ENCODE assay signal across 25 cellular contexts in the genomic region with DNA sequence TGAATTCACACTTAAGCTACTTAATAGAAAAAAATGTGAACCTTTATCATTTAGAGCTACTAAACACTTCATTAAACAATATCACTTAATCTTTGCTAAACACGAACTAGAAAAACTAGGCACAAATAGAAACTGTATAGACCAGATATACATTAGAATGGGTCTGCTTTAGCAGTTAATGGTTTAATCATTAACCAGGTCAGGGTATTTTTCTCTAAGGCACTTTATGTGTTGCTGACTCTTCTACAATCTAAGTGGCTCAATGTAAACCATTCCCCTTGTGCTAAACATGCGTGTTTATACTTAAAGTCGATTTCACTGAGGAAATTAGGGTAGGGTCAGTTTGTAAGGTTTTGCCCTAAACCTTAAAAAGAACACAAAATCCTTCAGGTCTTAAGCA. TPM values are rescaled to one million over a fixed set of nuclear protein-coding genes. Genes with fewer than 3 reads are reported as not detected.
DNase-seq lines count a peak whose midpoint lies in the region; ATAC-seq, FAIRE-seq and TF ChIP-seq lines count a peak whose summit lies in the region.
"Had no signal": no experiment of that assay in that cellular context is flagged by ENCODE, and none has a peak within 500 bp of the region (broad histone marks: within the 10 kb centered on the region; RNA-seq: fewer than 3 reads in every experiment).

No MANE protein-coding gene starts in this region.

- no peak overlapping the region for H3K56ac ChIP-seq in mesendoderm (ENCODE audit: low read length)

- no peaks in the 10 kb centered on the region for H3K36me3 Mint-ChIP-seq in natural killer cell
- H3K36me3 Mint-ChIP-seq: activated naive CD8-positive, alpha-beta T cell treated with anti-CD3 and anti-CD28 coated beads for 36 hours; T-cell had no signal

- WGBS in mesendoderm (ENCODE audit: extremely low coverage, insufficient coverage, low lambda C conversion rate) = 100% methylated on average over 1 of the region's 3 CpGs

- DNase-seq in natural killer cell (no peak), vagina (ENCODE audit: extremely low spot score in 2 of 2) (no peak), H54 (ENCODE audit: insufficient read length, low spot score) (no peak), mesendoderm (no peak)
- DNase-seq: activated CD4-positive, alpha-beta T cell treated with anti-CD3 and anti-CD28 coated beads, Interleukin-2, amount 50 U/mL, for 4 hours; activated CD8-positive, alpha-beta memory T cell treated with anti-CD3 and anti-CD28 coated beads, Interleukin-2, amount 50 U/mL, for 4 hours; activated naive CD8-positive, alpha-beta T cell treated with anti-CD3 and anti-CD28 coated beads for 36 hours; Calu3; GM23248; left colon; NCI-H1092; NCI-H187; occipital lobe; T-cell; trophoblast cell had no signal

- no peaks in the 10 kb centered on the region for H3K27me3 ChIP-seq in KMS-11 (ENCODE audit: insufficient read depth, low read depth)
- no peaks in the 10 kb centered on the region for H3K27me3 ChIP-seq in vagina
- no peaks in the 10 kb centered on the region for H3K27me3 ChIP-seq in mesendoderm (ENCODE audit: insufficient read depth, low read length, poor library complexity)
- H3K27me3 ChIP-seq: ascending aorta, esophagus muscularis mucosa, SJSA1 had no signal

- no peak overlapping the region for H2AK5ac ChIP-seq in mesendoderm (ENCODE audit: low read length)

- no peak overlapping the region for H4K8ac ChIP-seq in mesendoderm (ENCODE audit: low read depth, low read length)

- H3K18ac ChIP-seq in mesendoderm (ENCODE audit: low read length) = no peak overlapping the region

- H2BK120ac ChIP-seq in mesendoderm (ENCODE audit: low read depth, low read length) = no peak overlapping the region

- H2BK15ac ChIP-seq in mesendoderm (replicated peaks; ENCODE audit: low read depth) = no peak overlapping the region

- H3K9me3 Mint-ChIP-seq in natural killer cell = no peaks in the 10 kb centered on the region
- H3K9me3 Mint-ChIP-seq: activated naive CD8-positive, alpha-beta T cell treated with anti-CD3 and anti-CD28 coated beads for 36 hours; activated T-helper 17 cell treated with anti-CD3 and anti-CD28 coated beads, Interleukin-2, amount 50 U/mL, for 72 hours; memory B cell; T-cell had no signal

- TF ChIP-seq POLR2A in vagina (IDR thresholded peaks at IDR 0.05) (no peak), H54 (IDR thresholded peaks at IDR 0.05; ENCODE audit: low read depth, low read length) (no peak)

- peak overlapping the region; percentile 88 to 89 for H3K27ac Mint-ChIP-seq in natural killer cell
- H3K27ac Mint-ChIP-seq: endodermal cell had no signal

- TF ChIP-seq CTCF in KMS-11 (conservative IDR thresholded peaks at IDR 0.05; ENCODE audit: low read depth, low read length) = no peak
- no peak for TF ChIP-seq CTCF in VCaP (conservative IDR thresholded peaks at IDR 0.05)
- no peak for TF ChIP-seq CTCF in natural killer cell (IDR thresholded peaks at IDR 0.05)
- TF ChIP-seq CTCF in vagina (IDR thresholded peaks at IDR 0.05) = no peak

- H3K4me1 ChIP-seq in KMS-11 (ENCODE audit: low read depth, poor library complexity, severe bottlenecking) (peaks cover 40% of the 10 kb centered on the region), vagina (peaks cover 41% of the 10 kb centered on the region), mesendoderm (ENCODE audit: control insufficient read depth, low read depth, low read length) (peaks cover 13% of the 10 kb centered on the region)

- no peaks in the 10 kb centered on the region for H3K9me3 ChIP-seq in vagina
- H3K9me3 ChIP-seq: ascending aorta, esophagus muscularis mucosa, SJSA1 had no signal

- H2AFZ ChIP-seq in KMS-11 (ENCODE audit: low read depth) = no peak overlapping the region

- no peak overlapping the region for H3K4me3 Mint-ChIP-seq in natural killer cell
- H3K4me3 Mint-ChIP-seq: endodermal cell had no signal

- peaks cover 18 to 24% of the 10 kb centered on the region in 2 donors for H3K4me1 Mint-ChIP-seq in natural killer cell

- no peak for ATAC-seq in natural killer cell
- ATAC-seq in GM19328 (IDR thresholded peaks at IDR 0.05; ENCODE audit: unreplicated experiment) = no peak
- ATAC-seq: activated T-helper 17 cell treated with anti-CD3 and anti-CD28 coated beads, Interleukin-2, amount 50 U/mL, for 72 hours; left colon had no signal

- H4K5ac ChIP-seq in mesendoderm (ENCODE audit: low read length) = no peak overlapping the region

- H3K27ac ChIP-seq in KMS-11 (no peak overlapping the region), VCaP (peak overlapping the region; percentile 75; the same call in 1 of the 2 replicates), vagina (peak overlapping the region; percentile 14), mesendoderm (ENCODE audit: low read depth, low read length) (no peak overlapping the region)
- H3K27ac ChIP-seq: ascending aorta, esophagus muscularis mucosa, GM23248, SJSA1 had no signal

- H3K79me1 ChIP-seq in mesendoderm (ENCODE audit: low read length) = no peaks in the 10 kb centered on the region

- no peak for FAIRE-seq in H54 (lab: Jason Lieb, UNC)
- FAIRE-seq: frontal cortex had no signal

- H3K4me2 ChIP-seq in KMS-11 = 0 out of 2 replicates have a peak overlapping the region, but pooled peaks have one; percentile 86
- H3K4me2 ChIP-seq in mesendoderm (ENCODE audit: low read length) = no peak overlapping the region

- H3K36me3 ChIP-seq in KMS-11 (ENCODE audit: insufficient read depth) (no peaks in the 10 kb centered on the region), vagina (no peaks in the 10 kb centered on the region), mesendoderm (ENCODE audit: control insufficient read depth, insufficient read depth, low read length) (no peaks in the 10 kb centered on the region)
- H3K36me3 ChIP-seq: ascending aorta, esophagus muscularis mucosa, SJSA1 had no signal

- H3K9ac ChIP-seq in KMS-11 (no peak overlapping the region), mesendoderm (ENCODE audit: low read length) (no peak overlapping the region)
- H3K9ac ChIP-seq: GM23248 had no signal

- no peak overlapping the region for H2BK5ac ChIP-seq in mesendoderm (ENCODE audit: low read length)

- no peak overlapping the region for H3K4ac ChIP-seq in mesendoderm (ENCODE audit: low read depth, low read length)

- H3K79me2 ChIP-seq in KMS-11 (ENCODE audit: insufficient read depth, low read depth) (peaks cover 31% of the 10 kb centered on the region; the same call in 1 of the 2 replicates), mesendoderm (ENCODE audit: control insufficient read depth, insufficient read depth, low read length) (no peaks in the 10 kb centered on the region)

- H3K4me3 ChIP-seq in KMS-11 (IDR thresholded peaks at IDR 0.05; ENCODE audit: insufficient read depth, low read depth, low read length) (no peak overlapping the region), vagina (no peak overlapping the region), mesendoderm (ENCODE audit: low read length) (no peak overlapping the region)
- H3K4me3 ChIP-seq: GM23248, SJSA1 had no signal

- no peaks in the 10 kb centered on the region for H3K27me3 Mint-ChIP-seq in natural killer cell (ENCODE audit: low read depth in 2 of 2)
- H3K27me3 Mint-ChIP-seq: activated naive CD8-positive, alpha-beta T cell treated with anti-CD3 and anti-CD28 coated beads for 36 hours; activated T-helper 17 cell treated with anti-CD3 and anti-CD28 coated beads, Interleukin-2, amount 50 U/mL, for 72 hours; memory B cell; T-cell had no signal

- no peaks in the 10 kb centered on the region for H4K20me1 ChIP-seq in KMS-11 (ENCODE audit: insufficient read depth)

- intact Hi-C loops in natural killer cell (cut with micrococcal nuclease) = loop anchor here (1.0 kb wide), 1 partner anchor 24 kb away; no protein-coding TSS in a partner anchor
- intact Hi-C loops in vagina (cut with DNase I) = no loop called here

- no peak overlapping the region for H3K23ac ChIP-seq in mesendoderm (ENCODE audit: low read length)

RNA-seq across cellular contexts. Expression of gene TMCC3, which starts 29.7 kb away (rescaled TPM):
- total RNA-seq in natural killer cell = 10 to 100 TPM; 20.1 to 29.3 (median 21.6) TPM
- total RNA-seq in vagina = 11.5 TPM
- polyA plus RNA-seq in mesendoderm (2013, experiment 1 of 2) = 0.53 TPM
- polyA plus RNA-seq in mesendoderm (2013, experiment 2 of 2) = 0.67 TPM

Comparison
In these comparisons a context has a peak if more than half of its experiments do, and no peak if none do; other contexts are left out.
1. H3K27ac ChIP-seq: peak in VCaP (single experiment) and vagina (single experiment); none in KMS-11 (single experiment) and mesendoderm (single experiment).